Comparison of ENCODE assay signal across 19 cellular contexts in genomic region chr9:109795613-109796012, GRCh38. TPM values are rescaled to one million over a fixed set of nuclear protein-coding genes. Genes with fewer than 3 reads are reported as not detected.
"Had no signal": no experiment of that assay in that cellular context is flagged by ENCODE, and none has a peak within 500 bp of the region (broad histone marks: within the 10 kb centered on the region; RNA-seq: fewer than 3 reads in every experiment).

No MANE protein-coding gene starts in this region.

- H3K36me3 ChIP-seq: colonic mucosa, heart left ventricle, left lung, transverse colon had no signal

- ATAC-seq: esophagus mucosa; left lung; mucosa of descending colon; naive thymus-derived CD8-positive, alpha-beta T cell; stimulated activated naive CD8-positive, alpha-beta T cell treated with anti-CD3 and anti-CD28 coated beads, Interleukin-15, Interleukin-2, amounts not matched to agents 100 U/mL and 50 U/mL, for 24 hours had no signal

- H3K9me3 Mint-ChIP-seq: neural crest cell had no signal

- H3K27ac Mint-ChIP-seq: naive thymus-derived CD8-positive, alpha-beta T cell had no signal

- DNase-seq: caudate nucleus; colonic mucosa; effector CD4-positive, alpha-beta T cell; heart left ventricle; hippocampal formation; kidney glomerular epithelial cell; left lung; mammary epithelial cell; mucosa of descending colon; naive thymus-derived CD8-positive, alpha-beta T cell; posterior cingulate gyrus; stimulated activated CD4-positive, alpha-beta T cell treated with anti-CD3 and anti-CD28 coated beads, Interleukin-2, amount 100 ng/mL, for 48 hours; stimulated activated naive CD8-positive, alpha-beta T cell treated with anti-CD3 and anti-CD28 coated beads, Interleukin-15, Interleukin-2, amounts not matched to agents 100 U/mL and 50 U/mL, for 24 hours; transverse colon had no signal

- FAIRE-seq: frontal cortex, islet of Langerhans had no signal

- H3K9me3 ChIP-seq: colonic mucosa, heart left ventricle, left lung, mucosa of descending colon, transverse colon had no signal

- H3K4me3 ChIP-seq: colonic mucosa, heart left ventricle, left lung, mucosa of descending colon, smooth muscle cell, transverse colon had no signal

- H3K4me1 ChIP-seq: colonic mucosa, left lung, transverse colon had no signal

- H3K4me3 Mint-ChIP-seq: naive thymus-derived CD8-positive, alpha-beta T cell; neural crest cell had no signal

- H3K36me3 Mint-ChIP-seq: naive thymus-derived CD8-positive, alpha-beta T cell had no signal

- H3K27me3 ChIP-seq: colonic mucosa, heart left ventricle, left lung, transverse colon had no signal

- H3K27ac ChIP-seq: colonic mucosa, left lung had no signal

- H3K4me1 Mint-ChIP-seq: naive thymus-derived CD8-positive, alpha-beta T cell had no signal

RNA-seq across cellular contexts. Expression of gene PALM2AKAP2, which starts 15.6 kb away (rescaled TPM):
- total RNA-seq: naive thymus-derived CD8-positive, alpha-beta T cell had no signal
- polyA plus RNA-seq: naive thymus-derived CD8-positive, alpha-beta T cell had no signal
